In genomic region chr9:136343121-136343883, GRCh38 we compare ENCODE assay signal across 10 cellular contexts. TPM values are rescaled to one million over a fixed set of nuclear protein-coding genes. Genes with fewer than 3 reads are reported as not detected.
DNase-seq lines count a peak whose midpoint lies in the region; ATAC-seq and TF ChIP-seq lines count a peak whose summit lies in the region.
"Had no signal": no experiment of that assay in that cellular context is flagged by ENCODE, and none has a peak within 500 bp of the region (broad histone marks: within the 10 kb centered on the region; RNA-seq: fewer than 3 reads in every experiment).

No MANE protein-coding gene starts in this region.

- intact Hi-C loops in heart left ventricle (cut with DNase I) = loop anchor here in 3 of 10 donors (1.0 to 2.0 kb wide), 2 partner anchors 19 to 20 kb away; partner anchors contain the start of gene DNLZ (in 3 of the 3)
- intact Hi-C loops in CD4-positive, alpha-beta T cell (cut with DNase I, micrococcal nuclease) = no loop called here

- H3K9ac ChIP-seq in HUES64 (ENCODE audit: low read depth, low read length) = peak overlapping the region; percentile 65

- H3K27me3 ChIP-seq in HUES64 (ENCODE audit: insufficient read depth, low read length) (no peaks in the 10 kb centered on the region), heart left ventricle (no peaks in the 10 kb centered on the region)
- H3K27me3 ChIP-seq in CD4-positive, alpha-beta T cell (ENCODE audit: control insufficient read depth, insufficient read depth, low read length) = no peaks in the 10 kb centered on the region

- POLR2A ChIA-PET in CD4-positive, alpha-beta T cell (lab: Charles Lee) = no interaction called here

- 74% methylated on average over 23 of the region's 23 CpGs for WGBS in HUES64
- WGBS in heart left ventricle, 4 donors = 38 to 57% (median 49%) methylated on average over 7 to 23 of the region's 23 CpGs

- peaks cover 16% of the 10 kb centered on the region; the same call in 1 of the 2 replicates for H3K4me1 ChIP-seq in HUES64 (ENCODE audit: insufficient read depth, low read length)
- H3K4me1 ChIP-seq in heart left ventricle = peaks cover 0 to 67% (median 46%) of the 10 kb centered on the region in 12 donors

- no peak for TF ChIP-seq POLR2A in heart left ventricle (IDR thresholded peaks at IDR 0.05)

- no peak overlapping the region for H3K27ac Mint-ChIP-seq in CD4-positive, alpha-beta T cell
- H3K27ac Mint-ChIP-seq: activated naive CD8-positive, alpha-beta T cell treated with anti-CD3 and anti-CD28 coated beads, Interleukin-2, amount 50 U/mL, for 24 hours; CD4-positive, alpha-beta memory T cell; stimulated activated memory B cell treated with anti-CD40 and anti-IgM and Interleukin-4, amounts not matched to agents 10 μg/mL and 1 μg/mL and 100 μg/mL, for 72 hours had no signal

- CTCF ChIA-PET in CD4-positive, alpha-beta T cell (lab: Charles Lee) = no interaction called here

- DNase-seq in heart left ventricle = peak in 4 of 5 donors; percentile 76 to 91 (median 85)
- no peak for DNase-seq in retinal pigment epithelial cell (ENCODE audit: low read depth)
- no peak for DNase-seq in NCI-H524 treated with DMSO at 0.1 percent for 48 hours (lab: John Stamatoyannopoulos, UW)
- DNase-seq in CD4-positive, alpha-beta T cell = no peak
- DNase-seq: KG1 had no signal

- no peaks in the 10 kb centered on the region for H3K9me3 Mint-ChIP-seq in CD4-positive, alpha-beta T cell
- H3K9me3 Mint-ChIP-seq: activated naive CD8-positive, alpha-beta T cell treated with anti-CD3 and anti-CD28 coated beads, Interleukin-2, amount 50 U/mL, for 24 hours; CD4-positive, alpha-beta memory T cell; stimulated activated memory B cell treated with anti-CD40 and anti-IgM and Interleukin-4, amounts not matched to agents 10 μg/mL and 1 μg/mL and 100 μg/mL, for 72 hours had no signal

- no peaks in the 10 kb centered on the region for H3K4me1 Mint-ChIP-seq in CD4-positive, alpha-beta T cell (ENCODE audit: low read depth)
- H3K4me1 Mint-ChIP-seq: activated naive CD8-positive, alpha-beta T cell treated with anti-CD3 and anti-CD28 coated beads, Interleukin-2, amount 50 U/mL, for 24 hours; CD4-positive, alpha-beta memory T cell had no signal

- H3K36me3 ChIP-seq in HUES64 (ENCODE audit: insufficient read depth, low read length) (no peaks in the 10 kb centered on the region), heart left ventricle (peaks cover 0 to 7% (median 0%) of the 10 kb centered on the region in 9 donors)

- H3K4me3 Mint-ChIP-seq in CD4-positive, alpha-beta T cell = no peak overlapping the region
- H3K4me3 Mint-ChIP-seq: activated naive CD8-positive, alpha-beta T cell treated with anti-CD3 and anti-CD28 coated beads, Interleukin-2, amount 50 U/mL, for 24 hours; CD4-positive, alpha-beta memory T cell; stimulated activated memory B cell treated with anti-CD40 and anti-IgM and Interleukin-4, amounts not matched to agents 10 μg/mL and 1 μg/mL and 100 μg/mL, for 72 hours had no signal

- no peaks in the 10 kb centered on the region for H3K27me3 Mint-ChIP-seq in CD4-positive, alpha-beta T cell
- H3K27me3 Mint-ChIP-seq: activated naive CD8-positive, alpha-beta T cell treated with anti-CD3 and anti-CD28 coated beads, Interleukin-2, amount 50 U/mL, for 24 hours; CD4-positive, alpha-beta memory T cell had no signal

- H3K4me3 ChIP-seq in HUES64 (ENCODE audit: low read length) = peak overlapping the region; percentile 51; the same call in 1 of the 2 replicates
- H3K4me3 ChIP-seq in heart left ventricle = peak overlapping the region in 9 of 12 donors; percentile 38 to 58 (median 50)
- peak overlapping the region; percentile 6 for H3K4me3 ChIP-seq in retinal pigment epithelial cell (ENCODE audit: low read length)

- H3K27ac ChIP-seq in HUES64 (ENCODE audit: low read depth, low read length) (peak overlapping the region; percentile 64), heart left ventricle (peak overlapping the region; percentile 74 to 99 (median 92))
- no peak overlapping the region for H3K27ac ChIP-seq in CD4-positive, alpha-beta T cell (ENCODE audit: low read depth, low read length)

- H3K9me3 ChIP-seq in HUES64 (ENCODE audit: insufficient read depth, low read depth, low read length) = no peaks in the 10 kb centered on the region
- no peaks in the 10 kb centered on the region for H3K9me3 ChIP-seq in heart left ventricle
- no peaks in the 10 kb centered on the region for H3K9me3 ChIP-seq in CD4-positive, alpha-beta T cell (ENCODE audit: control insufficient read depth, low read length)

- ATAC-seq in heart left ventricle (peak; percentile 64 to 76 (median 68)), HG03095 (IDR thresholded peaks at IDR 0.05; ENCODE audit: unreplicated experiment) (no peak)
- no peak for ATAC-seq in CD4-positive, alpha-beta T cell (ENCODE audit: poor library complexity)
- ATAC-seq: activated naive CD8-positive, alpha-beta T cell treated with anti-CD3 and anti-CD28 coated beads, Interleukin-2, amount 50 U/mL, for 24 hours had no signal

- TF ChIP-seq CTCF in heart left ventricle (IDR thresholded peaks at IDR 0.05) (no peak), retinal pigment epithelial cell (conservative IDR thresholded peaks at IDR 0.05; ENCODE audit: low read depth, low read length) (no peak)
- no peak for TF ChIP-seq CTCF in CD4-positive, alpha-beta T cell (IDR thresholded peaks at IDR 0.05)

- H3K36me3 Mint-ChIP-seq in CD4-positive, alpha-beta T cell (ENCODE audit: low read depth) = no peaks in the 10 kb centered on the region
- H3K36me3 Mint-ChIP-seq: stimulated activated memory B cell treated with anti-CD40 and anti-IgM and Interleukin-4, amounts not matched to agents 10 μg/mL and 1 μg/mL and 100 μg/mL, for 72 hours had no signal

RNA-seq across cellular contexts. Expression of gene GPSM1, which starts 16.0 kb away (rescaled TPM):
- 13.6 TPM for polyA plus RNA-seq in HUES64 (2013, experiment 1 of 2)
- polyA plus RNA-seq in HUES64 (2013, experiment 2 of 2) = 18.6 TPM
- total RNA-seq in heart left ventricle = 10 to 100 TPM; 24.1 to 52.0 (median 31.7) TPM
- polyA plus RNA-seq in heart left ventricle = 10 to 100 TPM; 31.5 to 80.2 TPM
- total RNA-seq in CD4-positive, alpha-beta T cell = 1 to 10 TPM; 7.7 to 8.6 TPM

RNA-seq across cellular contexts. Expression of gene DNLZ, which starts 20.2 kb away (rescaled TPM):
- polyA plus RNA-seq in HUES64 (2013, experiment 1 of 2) = 18.7 TPM
- 12.0 TPM for polyA plus RNA-seq in HUES64 (2013, experiment 2 of 2)
- 10 to 100 TPM; 21.3 to 67.8 (median 33.6) TPM for total RNA-seq in heart left ventricle
- 10 to 100 TPM; 22.6 to 36.8 TPM for polyA plus RNA-seq in heart left ventricle
- total RNA-seq in CD4-positive, alpha-beta T cell = 10 to 100 TPM; 15.4 to 17.0 TPM

RNA-seq across cellular contexts. Expression of gene CARD9, which starts 30.2 kb away (rescaled TPM):
- 0.30 TPM for polyA plus RNA-seq in HUES64 (2013, experiment 1 of 2)
- 0.32 TPM for polyA plus RNA-seq in HUES64 (2013, experiment 2 of 2)
- total RNA-seq in heart left ventricle = 1 to 10 TPM in 2 of 9 donors, under 1 TPM in 7; 0.30 to 7.1 (median 0.77) TPM
- polyA plus RNA-seq in heart left ventricle = under 1 TPM; 0.69 to 1.00 TPM
- under 1 TPM; 0.36 to 0.64 TPM for total RNA-seq in CD4-positive, alpha-beta T cell

RNA-seq across cellular contexts. Expression of gene CCDC187, which starts 39.4 kb away (rescaled TPM):
- polyA plus RNA-seq in HUES64 (2013, experiment 1 of 2) = not detected
- polyA plus RNA-seq in HUES64 (2013, experiment 2 of 2) = 0.06 TPM
- under 1 TPM in 1 of 9 donors, not detected in 8; 0.04 TPM for total RNA-seq in heart left ventricle
- polyA plus RNA-seq in heart left ventricle = not detected
- total RNA-seq in CD4-positive, alpha-beta T cell = not detected
- total RNA-seq: CD4-positive, alpha-beta memory T cell had no signal
- polyA plus RNA-seq: CD4-positive, alpha-beta memory T cell had no signal

RNA-seq across cellular contexts. Expression of gene SNAPC4, which starts 56.7 kb away (rescaled TPM):
- 12.8 TPM for polyA plus RNA-seq in HUES64 (2013, experiment 1 of 2)
- 8.4 TPM for polyA plus RNA-seq in HUES64 (2013, experiment 2 of 2)
- total RNA-seq in heart left ventricle = 1 to 10 TPM; 3.1 to 7.8 (median 4.5) TPM
- polyA plus RNA-seq in heart left ventricle = 1 to 10 TPM; 4.0 to 4.3 TPM
- total RNA-seq in CD4-positive, alpha-beta T cell = 1 to 10 TPM; 7.7 to 8.0 TPM

Comparison
In these comparisons a context has a peak if more than half of its experiments do, and no peak if none do; other contexts are left out.
1. ATAC-seq: peak in heart left ventricle (4 of 4); none in HG03095 (single experiment) and CD4-positive, alpha-beta T cell (single experiment).
2. DNase-seq: peak in heart left ventricle (4 of 5); none in retinal pigment epithelial cell (single experiment), NCI-H524 treated with DMSO at 0.1 percent for 48 hours (single experiment) and CD4-positive, alpha-beta T cell (0 of 10).
3. Peak in every context shown above with its lines, with median percentiles within 50 percentile points of each other: H3K4me3 ChIP-seq.